16 cellular contexts compared by ENCODE assay signal in the genomic region with DNA sequence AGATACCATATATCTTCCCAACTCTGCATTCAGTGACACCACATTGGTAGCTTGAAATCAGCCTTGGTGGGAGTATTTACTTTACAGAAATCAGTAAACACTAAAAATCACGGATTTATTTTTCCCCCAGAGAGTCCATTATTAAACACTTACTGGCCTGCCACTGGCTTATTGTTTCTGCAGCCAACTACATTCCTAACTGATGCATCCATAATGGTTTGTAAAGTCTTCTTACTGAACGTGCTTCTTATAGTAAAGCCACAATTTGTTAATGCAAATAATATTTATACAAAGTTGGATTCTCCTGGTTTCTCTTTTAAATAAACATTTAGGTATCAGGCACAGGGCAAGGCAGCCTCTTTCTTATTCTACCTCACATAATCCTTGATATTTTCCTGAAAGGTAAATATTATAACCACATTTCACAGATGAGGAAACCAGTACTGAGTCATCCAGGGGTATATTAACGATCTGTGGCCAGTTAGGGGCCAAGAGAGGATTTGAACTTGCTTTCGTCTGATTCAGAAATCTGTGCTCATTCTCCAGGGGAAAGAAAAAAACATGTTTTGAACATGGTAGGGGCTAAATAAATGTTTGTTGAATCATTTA.
"Had no signal": no experiment of that assay in that cellular context is flagged by ENCODE, and none has a peak within 500 bp of the region (broad histone marks: within the 10 kb centered on the region; RNA-seq: fewer than 3 reads in every experiment).

No MANE protein-coding gene starts in this region.

- DNase-seq: activated CD4-positive, alpha-beta T cell treated with anti-CD3 and anti-CD28 coated beads for 4 hours; activated CD8-positive, alpha-beta memory T cell treated with anti-CD3 and anti-CD28 coated beads, Interleukin-2, amount 50 U/mL, for 4 hours; activated CD8-positive, alpha-beta T cell treated with anti-CD3 and anti-CD28 coated beads for 36 hours; activated naive CD4-positive, alpha-beta T cell; hypothalamus; left cardiac atrium; lower lobe of right lung; naive B cell; T-helper 9 cell; thyroid gland had no signal

- H3K27ac Mint-ChIP-seq: activated CD8-positive, alpha-beta T cell treated with anti-CD3 and anti-CD28 coated beads for 36 hours; brain; naive B cell; stimulated activated effector memory CD8-positive, alpha-beta T cell treated with anti-CD3 and anti-CD28 coated beads, Interleukin-12 subunit alpha, Interleukin-12 subunit beta, amount 100 ng/mL, for 72 hours had no signal

- H3K27me3 ChIP-seq: neutrophil, thyroid gland had no signal

- H3K4me3 Mint-ChIP-seq: activated CD8-positive, alpha-beta T cell treated with anti-CD3 and anti-CD28 coated beads for 36 hours; brain; central memory CD8-positive, alpha-beta T cell; naive B cell; stimulated activated effector memory CD8-positive, alpha-beta T cell treated with anti-CD3 and anti-CD28 coated beads, Interleukin-12 subunit alpha, Interleukin-12 subunit beta, amount 100 ng/mL, for 72 hours had no signal

- ATAC-seq: activated CD8-positive, alpha-beta T cell treated with anti-CD3 and anti-CD28 coated beads for 36 hours; left cardiac atrium; lower lobe of right lung; stimulated activated effector memory CD8-positive, alpha-beta T cell treated with anti-CD3 and anti-CD28 coated beads, Interleukin-12 subunit alpha, Interleukin-12 subunit beta, amount 100 ng/mL, for 72 hours had no signal

- H3K36me3 Mint-ChIP-seq: stimulated activated effector memory CD8-positive, alpha-beta T cell treated with anti-CD3 and anti-CD28 coated beads, Interleukin-12 subunit alpha, Interleukin-12 subunit beta, amount 100 ng/mL, for 72 hours had no signal

- H3K4me1 ChIP-seq: lower lobe of right lung, thyroid gland had no signal

- H3K4me3 ChIP-seq: lower lobe of right lung, skin epidermis, thyroid gland had no signal

- H3K4me1 Mint-ChIP-seq: brain; central memory CD8-positive, alpha-beta T cell; naive B cell; stimulated activated effector memory CD8-positive, alpha-beta T cell treated with anti-CD3 and anti-CD28 coated beads, Interleukin-12 subunit alpha, Interleukin-12 subunit beta, amount 100 ng/mL, for 72 hours had no signal

- H3K27ac ChIP-seq: lower lobe of right lung, neutrophil, skin epidermis, thyroid gland, VCaP had no signal

- H3K9me3 ChIP-seq: lower lobe of right lung, neutrophil, thyroid gland had no signal

- H3K36me3 ChIP-seq: lower lobe of right lung, neutrophil, thyroid gland had no signal

- H3K27me3 Mint-ChIP-seq: activated CD8-positive, alpha-beta T cell treated with anti-CD3 and anti-CD28 coated beads for 36 hours; brain; central memory CD8-positive, alpha-beta T cell; naive B cell had no signal
